18 cellular contexts compared by ENCODE assay signal in the genomic region with DNA sequence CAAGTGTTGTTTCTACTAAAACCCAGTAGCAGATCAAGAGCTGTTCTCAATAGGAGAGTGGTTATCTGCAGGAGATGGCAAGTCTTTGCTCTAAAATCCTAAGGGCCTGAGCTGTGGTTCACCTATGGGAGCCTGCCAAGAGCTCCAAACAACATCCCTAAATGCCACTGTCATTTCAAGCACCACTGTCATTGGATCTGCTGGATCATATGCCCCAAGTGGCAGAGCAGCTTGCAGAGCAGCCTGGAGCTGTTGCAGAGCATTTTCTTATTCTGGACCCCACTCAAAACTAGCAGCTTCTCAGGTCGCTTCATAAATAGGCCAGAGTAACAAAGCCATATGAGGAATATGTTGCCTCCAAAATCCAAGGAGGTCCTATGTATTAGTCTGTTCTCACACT.
"Had no signal": no experiment of that assay in that cellular context is flagged by ENCODE, and none has a peak within 500 bp of the region (broad histone marks: within the 10 kb centered on the region; RNA-seq: fewer than 3 reads in every experiment).

No MANE protein-coding gene starts in this region.

- H3K4me1 ChIP-seq: esophagus muscularis mucosa, foreskin keratinocyte, heart right ventricle, left lung, lower lobe of right lung had no signal

- H3K9me3 ChIP-seq: esophagus muscularis mucosa, left lung, lower lobe of right lung, mucosa of descending colon had no signal

- H3K4me3 ChIP-seq: coronary artery, dorsolateral prefrontal cortex, esophagus muscularis mucosa, heart right ventricle, left lung, lower lobe of right lung, mucosa of descending colon had no signal

- DNase-seq: dermis blood vessel endothelial cell; dorsolateral prefrontal cortex; effector CD4-positive, alpha-beta T cell; effector memory CD4-positive, alpha-beta T cell; foreskin keratinocyte; glutamatergic neuron; head of caudate nucleus; heart right ventricle; hippocampal formation; left cardiac atrium; left lung; left ventricle myocardium superior; lower lobe of right lung; mesenchymal stem cell; mucosa of descending colon; naive thymus-derived CD4-positive, alpha-beta T cell had no signal

- ATAC-seq: foreskin keratinocyte; heart right ventricle; left lung; left ventricle myocardium superior; lower lobe of right lung; mucosa of descending colon; naive thymus-derived CD4-positive, alpha-beta T cell had no signal

- H3K36me3 ChIP-seq: esophagus muscularis mucosa, heart right ventricle, left lung, lower lobe of right lung had no signal

- H3K27ac ChIP-seq: coronary artery, dorsolateral prefrontal cortex, esophagus muscularis mucosa, foreskin keratinocyte, heart right ventricle, left lung, lower lobe of right lung had no signal

- H3K27me3 ChIP-seq: esophagus muscularis mucosa, foreskin keratinocyte, heart right ventricle, left lung had no signal
